In genomic region chr14:59483819-59484610, GRCh38 we compare ENCODE assay signal across 8 cellular contexts. TPM values are rescaled to one million over a fixed set of nuclear protein-coding genes. Genes with fewer than 3 reads are reported as not detected.
DNase-seq lines count a peak whose midpoint lies in the region; ATAC-seq, FAIRE-seq and TF ChIP-seq lines count a peak whose summit lies in the region.

Gene JKAMP, plus strand, starts transcription at chr14:59484517. Its CDS starts 73 bp downstream, at chr14:59484590.
Gene L3HYPDH, minus strand, starts transcription at chr14:59484408. Its CDS starts 92 bp downstream, at chr14:59484316.

- POLR2A ChIA-PET in A549 (lab: Yijun Ruan, JAX): interaction anchor here (0.5 to 2.5 kb wide), 23 partner anchors 9 to 765 kb away, joined by 3 to 13 read pairs (median 4); partner anchors contain the start of genes CCDC175, DAAM1, PCNX4 and PPM1A

- H3K27me3 ChIP-seq in body of pancreas (no peaks in the 10 kb centered on the region), gastrocnemius medialis (no peaks in the 10 kb centered on the region)

- H3K9me3 ChIP-seq in A549 (no peaks in the 10 kb centered on the region), body of pancreas (no peaks in the 10 kb centered on the region), gastrocnemius medialis (no peaks in the 10 kb centered on the region)

- peak; percentile 83 to 89 for ATAC-seq in A549
- ATAC-seq in HG03066 (IDR thresholded peaks at IDR 0.05; ENCODE audit: low read depth, unreplicated experiment): peak; percentile 79
- ATAC-seq in body of pancreas: peak; percentile 94
- ATAC-seq in gastrocnemius medialis: peak; percentile 93 to 94

- no peak for TF ChIP-seq EP300 in A549 (IDR thresholded peaks at IDR 0.05)

- WGBS in A549 (ENCODE audit: missing lambda C conversion rate): 2% methylated on average over 11 of the region's 89 CpGs
- 0 to 1% methylated on average over 21 to 85 of the region's 89 CpGs for WGBS in body of pancreas, 2 donors

- CTCF ChIA-PET in A549 (lab: Yijun Ruan, JAX): interaction anchor here (0.5 to 3.0 kb wide), 17 partner anchors 8 to 339 kb away, joined by 3 to 19 read pairs (median 4); partner anchors contain the start of gene CCDC175

- in situ Hi-C loops in gastrocnemius medialis (cut with MboI; ENCODE audit: low sequenced_read_pairs in 4 of 4): no loop called here

- H3K4me2 ChIP-seq in A549: peak within 1 kb of the TSS; percentile 78

- TF ChIP-seq RAD21 in A549 (conservative IDR thresholded peaks at IDR 0.05 in 1 of 2, IDR thresholded peaks at IDR 0.05 in 1 of 2): no peak; a peak in 1 of 5 replicates

- intact Hi-C loops in body of pancreas (cut with DNase I): no loop called here
- intact Hi-C loops in gastrocnemius medialis (cut with DNase I; ENCODE audit: low total_unique reads): loop anchor here (2.0 to 5.0 kb wide), 3 partner anchors 17 to 698 kb away; partner anchors contain the start of gene GPR135

- H3K4me3 ChIP-seq in A549: peak within 1 kb of the TSS; percentile 82
- H3K4me3 ChIP-seq in body of pancreas: peak within 1 kb of the TSS; percentile 93 to 94
- H3K4me3 ChIP-seq in gastrocnemius medialis: peak within 1 kb of the TSS; percentile 90 to 95 (median 92)

- TF ChIP-seq CTCF in A549 (IDR thresholded peaks at IDR 0.05) (peak; percentile 65), body of pancreas (IDR thresholded peaks at IDR 0.05) (peak; percentile 48 to 69 (median 66)), gastrocnemius medialis (IDR thresholded peaks at IDR 0.05 in 4 of 5, conservative IDR thresholded peaks at IDR 0.05 in 1 of 5) (peak; percentile 58 to 78 (median 73))

- TF ChIP-seq POLR2A in A549 (IDR thresholded peaks at IDR 0.05; ENCODE audit: low read length) (peak; percentile 84), GM18526 (IDR thresholded peaks at IDR 0.05; ENCODE audit: extremely low read depth, insufficient read length) (peak; percentile 91), body of pancreas (IDR thresholded peaks at IDR 0.05) (peak; percentile 75 to 91 (median 91)), gastrocnemius medialis (IDR thresholded peaks at IDR 0.05) (peak; percentile 79 to 83)

- DNase-seq in A549 (ENCODE audit: low read depth in 1 of 2, low spot score in 1 of 2): peak; percentile 83 to 96
- DNase-seq in NCI-H2107 treated with DMSO at 0.1 percent for 48 hours (lab: John Stamatoyannopoulos, UW; ENCODE audit: unreplicated experiment): peak; percentile 97
- peak; percentile 97 to 99 (median 98) for DNase-seq in body of pancreas
- DNase-seq in iPS DF 19.7 (ENCODE audit: low read depth, low spot score): peak; percentile 75
- DNase-seq in gastrocnemius medialis: peak; percentile 95

- H3K4me1 ChIP-seq in A549: peaks cover 39% of the 10 kb centered on the region
- H3K4me1 ChIP-seq in body of pancreas: peaks cover 50% of the 10 kb centered on the region
- H3K4me1 ChIP-seq in gastrocnemius medialis: peaks cover 33 to 37% of the 10 kb centered on the region in 2 donors

- FAIRE-seq in A549 (lab: Jason Lieb, UNC) (no peak), TTC549 (lab: Jason Lieb, UNC) (peak; percentile 26)

- no peaks in the 10 kb centered on the region for H3K36me3 ChIP-seq in body of pancreas (replicated peaks in 1 of 2; ENCODE audit: insufficient read depth in 1 of 2, low read depth in 2 of 2)
- H3K36me3 ChIP-seq in gastrocnemius medialis: peaks cover 0 to 15% of the 10 kb centered on the region in 2 donors

- H3K27ac ChIP-seq in A549 (peak within 1 kb of the TSS; percentile 98), body of pancreas (peak within 1 kb of the TSS; percentile 81 to 96 (median 87)), gastrocnemius medialis (peak within 1 kb of the TSS; percentile 89 to 95 (median 94))

TF ChIP-seq in A549, 52 proteins besides CTCF, POLR2A, EP300 and RAD21 (continues in another document):
- TF ChIP-seq MAFK (IDR thresholded peaks at IDR 0.05; ENCODE audit: partially characterized antibody) (peak; percentile 91), JUN (IDR thresholded peaks at IDR 0.05) (peak; percentile 66 to 92), KDM5A (IDR thresholded peaks at IDR 0.05) (no peak), MAZ (IDR thresholded peaks at IDR 0.05; ENCODE audit: borderline replicate concordance, low read depth, low read length) (no peak), HMGXB4 (CRISPR knock-in tag; IDR thresholded peaks at IDR 0.05; ENCODE audit: borderline replicate concordance) (0 out of 2 replicates have a peak, but pooled peaks have one; percentile 53), MAX (IDR thresholded peaks at IDR 0.05) (peak; percentile 99), RCOR1 (IDR thresholded peaks at IDR 0.05; ENCODE audit: low read depth, low read length) (no peak), GATA3 (IDR thresholded peaks at IDR 0.05; ENCODE audit: borderline replicate concordance) (peak; percentile 39), HOXB5 (CRISPR knock-in tag; IDR thresholded peaks at IDR 0.05) (peak; percentile 72; the same call in 1 of the 2 replicates), E2F6 (IDR thresholded peaks at IDR 0.05; ENCODE audit: borderline replicate concordance, low read depth) (peak; percentile 92), BCL3 (IDR thresholded peaks at IDR 0.05) (peak; percentile 94), TFCP2L1 (CRISPR knock-in tag; IDR thresholded peaks at IDR 0.05) (peak; percentile 79; the same call in 1 of the 2 replicates), PHF8 (IDR thresholded peaks at IDR 0.05; ENCODE audit: borderline replicate concordance, low read depth) (peak; percentile 63), USF2 (IDR thresholded peaks at IDR 0.05) (peak; percentile 87)

RNA-seq across cellular contexts. Expression of gene JKAMP, which starts in this region (rescaled TPM):
- polyA plus RNA-seq in A549 (2011; rRNA removed) (254 and 266 TPM in 2 replicates), A549 (2017; fragmentation: RNase III; extraction: RNeasy Plus Mini Kit Qiagen cat#74134 plus additional on column Dnase treatment) (86.8 to 89.4 TPM (median 89.1 TPM) in 3 replicates)
- polyA plus RNA-seq in A549 (2012; cell fraction: cytosol; rRNA removed): 85.8 and 91.9 TPM in 2 replicates
- polyA plus RNA-seq in A549 (2012; cell fraction: nucleus; rRNA removed): 49.4 and 74.0 TPM in 2 replicates
- 98.6 and 106 TPM in 2 replicates for polyA minus RNA-seq in A549 (2011; rRNA and poly(A)+ RNA removed)
- total RNA-seq in body of pancreas (10 to 100 TPM; 23.1 to 29.8 TPM), gastrocnemius medialis (10 to 100 TPM; 30.1 to 43.9 (median 34.0) TPM)

RNA-seq across cellular contexts. Expression of gene L3HYPDH, which starts in this region (rescaled TPM):
- polyA plus RNA-seq in A549 (2011; rRNA removed): 67.9 and 100.0 TPM in 2 replicates
- 50.6 and 65.1 TPM in 2 replicates for polyA plus RNA-seq in A549 (2012; cell fraction: cytosol; rRNA removed)
- polyA plus RNA-seq in A549 (2012; cell fraction: nucleus; rRNA removed): 80.6 and 109 TPM in 2 replicates
- 47.5 to 56.8 TPM (median 53.8 TPM) in 3 replicates for polyA plus RNA-seq in A549 (2017; fragmentation: RNase III; extraction: RNeasy Plus Mini Kit Qiagen cat#74134 plus additional on column Dnase treatment)
- 60.6 and 63.6 TPM in 2 replicates for polyA minus RNA-seq in A549 (2011; rRNA and poly(A)+ RNA removed)
- 10 to 100 TPM; 42.0 to 60.0 TPM for total RNA-seq in body of pancreas
- 10 to 100 TPM; 13.0 to 34.6 (median 22.5) TPM for total RNA-seq in gastrocnemius medialis

Comparison
In these comparisons a context has a peak if more than half of its experiments do, and no peak if none do; other contexts are left out.
1. Peak in every context shown above with its lines: DNase-seq, ATAC-seq, H3K4me3 ChIP-seq and H3K27ac ChIP-seq.